In genomic region chr12:7001921-7002591, GRCh38 we compare ENCODE assay signal across 17 cellular contexts.
"Had no signal": no experiment of that assay in that cellular context is flagged by ENCODE, and none has a peak within 500 bp of the region (broad histone marks: within the 10 kb centered on the region; RNA-seq: fewer than 3 reads in every experiment).

No MANE protein-coding gene starts in this region.

- H3K27ac Mint-ChIP-seq: activated naive CD4-positive, alpha-beta T cell treated with anti-CD3 and anti-CD28 coated beads, Interleukin-2, amount 50 U/mL, for 24 hours; natural killer cell; T-helper 2 cell treated with Interferon-gamma antibody and Interleukin-4, amounts not matched to agents 5 μg/mL and 100 μg/mL, for 36 hours had no signal

- H3K4me1 ChIP-seq: esophagus muscularis mucosa had no signal

- DNase-seq: activated CD4-positive, alpha-beta T cell treated with anti-CD3 and anti-CD28 coated beads, Interleukin-2, amount 50 U/mL, for 1 hour; activated effector memory CD4-positive, alpha-beta T cell treated with anti-CD3 and anti-CD28 coated beads, Interleukin-2, amount 50 U/mL, for 16 hours; amygdala; body of pancreas; caudate nucleus; kidney glomerular epithelial cell; mucosa of descending colon; natural killer cell; posterior cingulate gyrus; SJCRH30; spleen; stomach; testis had no signal

- H3K9me3 Mint-ChIP-seq: activated naive CD4-positive, alpha-beta T cell treated with anti-CD3 and anti-CD28 coated beads, Interleukin-2, amount 50 U/mL, for 24 hours; natural killer cell; T-helper 2 cell treated with Interferon-gamma antibody and Interleukin-4, amounts not matched to agents 5 μg/mL and 100 μg/mL, for 36 hours had no signal

- ATAC-seq: activated CD4-positive, CD25-positive, alpha-beta regulatory T cell treated with anti-CD3 and anti-CD28 coated beads, Interleukin-2, amount 50 U/mL, for 24 hours; body of pancreas; mucosa of descending colon; natural killer cell had no signal

- H3K27ac ChIP-seq: body of pancreas, esophagus muscularis mucosa, SJCRH30, spleen, stomach, testis had no signal

- H3K27me3 Mint-ChIP-seq: activated naive CD4-positive, alpha-beta T cell treated with anti-CD3 and anti-CD28 coated beads, Interleukin-2, amount 50 U/mL, for 24 hours had no signal

- H3K9me3 ChIP-seq: body of pancreas, esophagus muscularis mucosa, mucosa of descending colon, SJCRH30, spleen, stomach, testis had no signal

- H3K4me3 Mint-ChIP-seq: activated naive CD4-positive, alpha-beta T cell treated with anti-CD3 and anti-CD28 coated beads, Interleukin-2, amount 50 U/mL, for 24 hours; natural killer cell; T-helper 2 cell treated with Interferon-gamma antibody and Interleukin-4, amounts not matched to agents 5 μg/mL and 100 μg/mL, for 36 hours had no signal

- H3K4me3 ChIP-seq: body of pancreas, esophagus muscularis mucosa, mucosa of descending colon, SJCRH30, spleen, stomach, testis had no signal

- H3K27me3 ChIP-seq: body of pancreas, esophagus muscularis mucosa, SJCRH30, spleen, stomach, testis had no signal

- H3K36me3 Mint-ChIP-seq: natural killer cell had no signal
